ENCODE assay signal across 8 cellular contexts in the genomic region with DNA sequence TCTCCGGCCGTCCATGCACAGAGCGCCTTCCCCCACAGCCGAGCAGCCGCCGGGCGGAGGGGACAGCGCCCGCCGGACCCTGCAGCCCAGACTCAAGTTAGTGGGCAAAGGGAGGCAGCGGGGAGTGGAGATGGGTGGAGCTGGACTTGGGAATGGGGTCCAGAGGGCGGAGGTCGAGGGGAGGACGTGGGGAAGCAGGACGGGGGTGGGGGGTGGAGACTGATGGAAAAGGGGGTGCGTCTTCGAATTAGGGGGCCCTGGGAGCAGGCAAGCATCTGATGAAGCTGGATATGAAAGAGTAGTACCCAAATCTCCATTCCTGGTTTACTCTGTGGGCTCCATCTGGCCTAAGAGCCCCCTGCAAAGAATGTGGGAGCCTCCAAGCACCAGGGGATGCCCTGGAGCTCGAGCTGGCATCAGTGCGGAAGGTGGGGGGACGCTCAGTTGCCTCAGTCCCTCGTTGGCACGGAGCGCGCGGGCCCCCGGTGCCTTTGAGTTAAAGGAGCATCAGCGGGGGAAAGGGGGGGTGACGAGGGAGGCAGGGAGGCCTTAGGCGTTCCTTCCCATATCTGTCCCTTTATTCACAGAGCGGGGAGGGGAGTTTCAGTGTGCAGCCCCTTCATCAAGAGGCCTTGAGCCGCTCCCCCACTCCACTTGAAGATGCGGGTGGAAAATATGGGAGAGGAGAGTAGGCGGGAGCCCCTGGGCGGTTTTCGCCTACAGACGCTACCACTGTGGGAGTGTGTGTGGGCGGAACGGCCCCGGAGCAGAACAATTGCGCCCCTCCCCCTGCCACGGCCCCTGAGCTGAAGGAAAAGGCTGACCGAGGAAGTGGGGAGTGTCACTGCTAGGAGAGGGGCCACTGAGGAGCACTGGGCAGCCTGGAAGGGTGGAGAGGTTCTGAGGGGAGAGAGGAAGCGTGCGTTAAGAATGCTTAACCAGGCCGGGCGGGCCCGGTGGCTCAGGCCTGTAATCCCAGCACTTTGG. TPM values are rescaled to one million over a fixed set of nuclear protein-coding genes. Genes with fewer than 3 reads are reported as not detected.
DNase-seq lines count a peak whose midpoint lies in the region; ATAC-seq and TF ChIP-seq lines count a peak whose summit lies in the region.

No MANE protein-coding gene starts in this region.

- H3K4me1 ChIP-seq in GM23338 (ENCODE audit: insufficient read depth) (peaks cover 25% of the 10 kb centered on the region), Panc1 (ENCODE audit: control insufficient read depth, insufficient read depth, low read length) (peaks cover 21% of the 10 kb centered on the region)

- no peaks in the 10 kb centered on the region for H3K36me3 ChIP-seq in GM23338 (ENCODE audit: insufficient read depth)
- H3K36me3 ChIP-seq in Panc1 (ENCODE audit: control insufficient read depth, insufficient read depth, low read length) = peaks cover 5% of the 10 kb centered on the region; the same call in 1 of the 2 replicates

- H3K27ac ChIP-seq in GM23338 (ENCODE audit: low read depth) (no peak overlapping the region), Panc1 (ENCODE audit: low read length) (peak overlapping the region; percentile 75)

- H3K27me3 ChIP-seq in GM23338 (ENCODE audit: insufficient read depth) (no peaks in the 10 kb centered on the region), Panc1 (ENCODE audit: control insufficient read depth, insufficient read depth, low read length) (no peaks in the 10 kb centered on the region)

- CTCF ChIA-PET in Panc1 (lab: Charles Lee) = no interaction called here

- H3K9me3 Mint-ChIP-seq in GM23338 = no peaks in the 10 kb centered on the region
- H3K9me3 Mint-ChIP-seq in activated naive CD8-positive, alpha-beta T cell treated with anti-CD3 and anti-CD28 coated beads for 36 hours = no peaks in the 10 kb centered on the region
- H3K9me3 Mint-ChIP-seq in glutamatergic neuron (ENCODE audit: unreplicated experiment) = peaks cover 9% of the 10 kb centered on the region

- H3K4me3 ChIP-seq in GM23338 (peak overlapping the region; percentile 88), Panc1 (ENCODE audit: low read depth in 2 of 2, low read length in 2 of 2) (peak overlapping the region; percentile 74 to 76)

- H3K27ac Mint-ChIP-seq in GM23338 (peak overlapping the region; percentile 37; the same call in 1 of the 2 replicates), glutamatergic neuron (ENCODE audit: unreplicated experiment) (peak overlapping the region; percentile 55)
- peak overlapping the region; percentile 87 for H3K27ac Mint-ChIP-seq in activated naive CD8-positive, alpha-beta T cell treated with anti-CD3 and anti-CD28 coated beads for 36 hours

- no TSS peak for BruUV-seq in Panc1 (replicated peaks; lab: Mats Ljungman, UMichigan)

- in situ Hi-C loops in Panc1 (cut with HindIII; ENCODE audit: low pct_unique_long_range_greater_than_20kb, low sequenced_read_pairs) = no loop called here

- ATAC-seq in GM23338 (peak; percentile 0; the same call in 2 of the 3 replicates), Panc1 (no peak), HG03039 (IDR thresholded peaks at IDR 0.05; ENCODE audit: unreplicated experiment) (no peak), HG03025 (IDR thresholded peaks at IDR 0.05; ENCODE audit: low FRiP score, unreplicated experiment) (no peak)

- no peaks in the 10 kb centered on the region for H3K9me3 ChIP-seq in Panc1 (ENCODE audit: control insufficient read depth, insufficient read depth, low read depth, low read length)

- H3K36me3 Mint-ChIP-seq in GM23338 (ENCODE audit: low read depth) (peaks cover 34% of the 10 kb centered on the region), glutamatergic neuron (ENCODE audit: unreplicated experiment) (no peaks in the 10 kb centered on the region)
- peaks cover 42% of the 10 kb centered on the region for H3K36me3 Mint-ChIP-seq in activated naive CD8-positive, alpha-beta T cell treated with anti-CD3 and anti-CD28 coated beads for 36 hours

- H3K9me2 ChIP-seq in GM23338 (ENCODE audit: insufficient read depth) = no peaks in the 10 kb centered on the region

- H3K4me3 Mint-ChIP-seq in GM23338 (peak overlapping the region; percentile 93), glutamatergic neuron (ENCODE audit: unreplicated experiment) (peak overlapping the region; percentile 98)
- H3K4me3 Mint-ChIP-seq in activated naive CD8-positive, alpha-beta T cell treated with anti-CD3 and anti-CD28 coated beads for 36 hours = peak overlapping the region; percentile 97

- POLR2A ChIA-PET in Panc1 (lab: Charles Lee) = interaction anchor here (0.6 kb wide), 1 partner anchor 22 kb away, joined by 7 read pairs; no protein-coding TSS in a partner anchor

- TF ChIP-seq CTCF in GM23338 (conservative IDR thresholded peaks at IDR 0.05; ENCODE audit: low read depth in 2 of 2) (no peak), Panc1 (IDR thresholded peaks at IDR 0.05) (no peak), glutamatergic neuron (IDR thresholded peaks at IDR 0.05; ENCODE audit: partially characterized antibody, unreplicated experiment) (no peak)

- H3K79me2 ChIP-seq in GM23338 (replicated peaks; ENCODE audit: insufficient read depth) = peaks cover 8% of the 10 kb centered on the region; the same call in 1 of the 2 replicates

- peaks cover 17% of the 10 kb centered on the region for H3F3A ChIP-seq in GM23338 (replicated peaks; ENCODE audit: low read depth)

- H4K20me1 ChIP-seq in GM23338 (replicated peaks; ENCODE audit: insufficient read depth) = no peaks in the 10 kb centered on the region; the same call in 1 of the 2 replicates

- H3K4me1 Mint-ChIP-seq in GM23338 (peaks cover 52% of the 10 kb centered on the region), glutamatergic neuron (ENCODE audit: low read depth, unreplicated experiment) (peaks cover 27% of the 10 kb centered on the region)
- peaks cover 58% of the 10 kb centered on the region for H3K4me1 Mint-ChIP-seq in activated naive CD8-positive, alpha-beta T cell treated with anti-CD3 and anti-CD28 coated beads for 36 hours

- DNase-seq in GM23338 (ENCODE audit: low spot score) (peak; percentile 49), Panc1 (ENCODE audit: low read depth, low spot score) (no peak), glutamatergic neuron (peak; percentile 54), occipital lobe (lab: John Stamatoyannopoulos, UW) (peak; percentile 51), DMS114 treated with DMSO at 0.1 percent for 48 hours (lab: John Stamatoyannopoulos, UW; ENCODE audit: unreplicated experiment) (no peak)
- peak; percentile 70 for DNase-seq in activated naive CD8-positive, alpha-beta T cell treated with anti-CD3 and anti-CD28 coated beads for 36 hours

- intact Hi-C loops in Panc1 (cut with micrococcal nuclease; ENCODE audit: unreplicated experiment) = no loop called here

- H3K4me2 ChIP-seq in GM23338 = peak overlapping the region; percentile 96

- peaks cover 32% of the 10 kb centered on the region for H3K27me3 Mint-ChIP-seq in GM23338 (ENCODE audit: insufficient read depth, low read depth, poor library complexity)
- no peaks in the 10 kb centered on the region for H3K27me3 Mint-ChIP-seq in activated naive CD8-positive, alpha-beta T cell treated with anti-CD3 and anti-CD28 coated beads for 36 hours
- H3K27me3 Mint-ChIP-seq in glutamatergic neuron (ENCODE audit: unreplicated experiment) = peaks cover 26% of the 10 kb centered on the region

- H2AFZ ChIP-seq in GM23338 = no peak overlapping the region

TF ChIP-seq in GM23338, 12 proteins besides CTCF, POLR2A, EP300 and RAD21 (continues in another document):
- TF ChIP-seq CREB1 (CRISPR knock-in tag; IDR thresholded peaks at IDR 0.05; ENCODE audit: low read depth) (no peak), ZNF331 (CRISPR knock-in tag; IDR thresholded peaks at IDR 0.05; ENCODE audit: low read depth) (no peak), STAT1 (IDR thresholded peaks at IDR 0.05; ENCODE audit: unreplicated experiment) (no peak)

RNA-seq across cellular contexts. Expression of gene NAB2, which starts 0.6 kb away (rescaled TPM):
- 19.8 and 20.8 TPM in 2 replicates for total RNA-seq in GM23338 (2014; rRNA removed; shearing (Covaris generic))
- 6.5 and 6.6 TPM in 2 replicates for polyA plus RNA-seq in GM23338 (2016; fragmentation: Nextera tagmentation; extraction: Ambion mirVana)
- total RNA-seq in Panc1 (2021; ENCODE audit: unreplicated experiment) = 13.9 TPM
- 22.8 TPM for polyA plus RNA-seq in Panc1 (2012; ENCODE audit: insufficient read length)
- total RNA-seq in activated naive CD8-positive, alpha-beta T cell treated with anti-CD3 and anti-CD28 coated beads for 36 hours = 10 to 100 TPM; 47.2 to 48.0 TPM
- total RNA-seq in glutamatergic neuron (ENCODE audit: unreplicated experiment) = 20.0 TPM
- total RNA-seq in occipital lobe = 33.2 TPM

RNA-seq across cellular contexts. Expression of gene NEMP1, which starts 11.0 kb away (rescaled TPM):
- total RNA-seq in GM23338 (2014; rRNA removed; shearing (Covaris generic)) = 35.0 and 36.3 TPM in 2 replicates
- polyA plus RNA-seq in GM23338 (2016; fragmentation: Nextera tagmentation; extraction: Ambion mirVana) = 10.3 and 11.9 TPM in 2 replicates
- total RNA-seq in Panc1 (2021; ENCODE audit: unreplicated experiment) (46.9 TPM), glutamatergic neuron (ENCODE audit: unreplicated experiment) (11.5 TPM), occipital lobe (7.6 TPM)
- polyA plus RNA-seq in Panc1 (2012; ENCODE audit: insufficient read length) = 11.6 TPM
- 10 to 100 TPM; 50.5 to 51.2 TPM for total RNA-seq in activated naive CD8-positive, alpha-beta T cell treated with anti-CD3 and anti-CD28 coated beads for 36 hours

RNA-seq across cellular contexts. Expression of gene STAT6, which starts 21.6 kb away (rescaled TPM):
- 26.3 and 28.1 TPM in 2 replicates for total RNA-seq in GM23338 (2014; rRNA removed; shearing (Covaris generic))
- polyA plus RNA-seq in GM23338 (2016; fragmentation: Nextera tagmentation; extraction: Ambion mirVana) = 11.0 and 14.3 TPM in 2 replicates
- 52.3 TPM for total RNA-seq in Panc1 (2021; ENCODE audit: unreplicated experiment)
- 68.8 TPM for polyA plus RNA-seq in Panc1 (2012; ENCODE audit: insufficient read length)
- total RNA-seq in activated naive CD8-positive, alpha-beta T cell treated with anti-CD3 and anti-CD28 coated beads for 36 hours = 100 to 1,000 TPM; 256 to 259 TPM
- 34.4 TPM for total RNA-seq in glutamatergic neuron (ENCODE audit: unreplicated experiment)
- 4.7 TPM for total RNA-seq in occipital lobe

RNA-seq across cellular contexts. Expression of gene LRP1, which starts 38.7 kb away (rescaled TPM):
- total RNA-seq in GM23338 (2014; rRNA removed; shearing (Covaris generic)) = 130 and 145 TPM in 2 replicates
- polyA plus RNA-seq in GM23338 (2016; fragmentation: Nextera tagmentation; extraction: Ambion mirVana) = 26.6 and 29.9 TPM in 2 replicates
- total RNA-seq in Panc1 (2021; ENCODE audit: unreplicated experiment) (9.0 TPM), glutamatergic neuron (ENCODE audit: unreplicated experiment) (125 TPM), occipital lobe (65.4 TPM)
- 28.2 TPM for polyA plus RNA-seq in Panc1 (2012; ENCODE audit: insufficient read length)
- 1 to 10 TPM; 1.3 to 2.0 TPM for total RNA-seq in activated naive CD8-positive, alpha-beta T cell treated with anti-CD3 and anti-CD28 coated beads for 36 hours

RNA-seq across cellular contexts. Expression of gene MYO1A, which starts 39.6 kb away (rescaled TPM):
- not detected in 2 replicates for total RNA-seq in GM23338 (2014; rRNA removed; shearing (Covaris generic))
- not detected in 2 replicates for polyA plus RNA-seq in GM23338 (2016; fragmentation: Nextera tagmentation; extraction: Ambion mirVana)
- total RNA-seq in Panc1 (2021; ENCODE audit: unreplicated experiment) = not detected
- polyA plus RNA-seq in Panc1 (2012; ENCODE audit: insufficient read length) = not detected
- 1 to 10 TPM; 1.3 to 1.4 TPM for total RNA-seq in activated naive CD8-positive, alpha-beta T cell treated with anti-CD3 and anti-CD28 coated beads for 36 hours
- 0.64 TPM for total RNA-seq in glutamatergic neuron (ENCODE audit: unreplicated experiment)
- not detected for total RNA-seq in occipital lobe

Comparison
In these comparisons a context has a peak if more than half of its experiments do, and no peak if none do; other contexts are left out.
1. DNase-seq: peak in GM23338 (single experiment), activated naive CD8-positive, alpha-beta T cell treated with anti-CD3 and anti-CD28 coated beads for 36 hours (single experiment), glutamatergic neuron (single experiment) and occipital lobe (single experiment); none in Panc1 (single experiment) and DMS114 treated with DMSO at 0.1 percent for 48 hours (single experiment).
2. H3K27ac Mint-ChIP-seq: peak in every context shown above with its lines; median percentile 87 in activated naive CD8-positive, alpha-beta T cell treated with anti-CD3 and anti-CD28 coated beads for 36 hours; 55 in glutamatergic neuron; 37 in GM23338.
3. Peak in every context shown above with its lines, with median percentiles within 50 percentile points of each other: H3K4me3 Mint-ChIP-seq.